In the genomic region with DNA sequence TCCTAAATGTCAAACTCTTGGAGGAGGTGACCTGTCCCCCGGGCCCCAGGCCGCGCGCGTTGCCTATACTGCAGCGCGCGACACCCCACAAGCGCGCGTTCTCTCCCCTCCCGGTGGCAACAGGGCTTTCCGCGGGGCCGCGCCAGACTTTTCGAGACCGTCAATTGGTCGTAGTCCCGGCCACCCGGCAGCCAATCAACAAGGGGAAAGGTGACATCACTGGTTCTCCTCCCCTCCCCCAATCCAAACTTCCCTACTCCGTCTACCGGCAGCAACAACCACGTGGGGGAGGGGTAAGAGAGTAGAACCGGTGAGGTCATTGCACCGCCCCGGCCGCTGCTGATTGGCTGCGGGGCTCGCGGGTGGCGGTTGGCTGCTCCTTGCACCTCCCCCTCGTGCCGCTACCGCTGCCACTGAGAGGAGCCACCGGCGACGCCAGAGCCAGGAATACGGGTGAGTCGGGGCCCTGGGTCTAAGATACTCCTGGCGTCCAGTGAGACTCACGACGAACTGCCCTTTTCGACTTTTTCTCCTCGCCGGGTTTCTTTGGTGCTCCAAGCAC, we compare ENCODE assay signal across 8 cellular contexts. TPM values are rescaled to one million over a fixed set of nuclear protein-coding genes. Genes with fewer than 3 reads are reported as not detected.
A peak's percentile ranks its signal among the peaks of the same experiment; 100 is the strongest.
DNase-seq lines count a peak whose midpoint lies in the region; ATAC-seq and TF ChIP-seq lines count a peak whose summit lies in the region.

No MANE protein-coding gene starts in this region.

- no peak overlapping the region for H2AK5ac ChIP-seq in mesendoderm (ENCODE audit: low read length)

- no peak overlapping the region for H3K23ac ChIP-seq in mesendoderm (ENCODE audit: low read length)

- peak; percentile 52 for ATAC-seq in GM21360 (IDR thresholded peaks at IDR 0.05; ENCODE audit: unreplicated experiment)

- H4K5ac ChIP-seq in mesendoderm (ENCODE audit: low read length) = no peak overlapping the region

- H3K56ac ChIP-seq in mesendoderm (ENCODE audit: low read length) = peak overlapping the region; percentile 94

- H3K36me3 ChIP-seq in endodermal cell (ENCODE audit: control insufficient read depth, insufficient read depth, low read length) (no peaks in the 10 kb centered on the region), mesendoderm (ENCODE audit: control insufficient read depth, insufficient read depth, low read length) (no peaks in the 10 kb centered on the region)

- H3K27ac ChIP-seq in endodermal cell (ENCODE audit: low read depth, low read length) = peak overlapping the region; percentile 98
- H3K27ac ChIP-seq in mesendoderm (ENCODE audit: low read depth, low read length) = peak overlapping the region; percentile 41

- no peak overlapping the region for H2BK120ac ChIP-seq in mesendoderm (ENCODE audit: low read depth, low read length)

- H3K4me1 ChIP-seq in endodermal cell (ENCODE audit: control insufficient read depth, insufficient read depth, low read length) (peaks cover 4% of the 10 kb centered on the region), mesendoderm (ENCODE audit: control insufficient read depth, low read depth, low read length) (peaks cover 2% of the 10 kb centered on the region)

- TF ChIP-seq CTCF in endodermal cell (conservative IDR thresholded peaks at IDR 0.05) = no peak

- H3K9ac ChIP-seq in endodermal cell (ENCODE audit: extremely low read depth, low read length, poor library complexity, severe bottlenecking) (peak overlapping the region; percentile 95), mesendoderm (ENCODE audit: low read length) (peak overlapping the region; percentile 77)

- peak overlapping the region; percentile 65 for H2BK5ac ChIP-seq in mesendoderm (ENCODE audit: low read length)

- no peak overlapping the region for H3K27ac Mint-ChIP-seq in endodermal cell

- peak overlapping the region; percentile 75 for H3K18ac ChIP-seq in mesendoderm (ENCODE audit: low read length)

- peak overlapping the region; percentile 53 for H3K4me2 ChIP-seq in mesendoderm (ENCODE audit: low read length)

- DNase-seq in COLO668 (lab: John Stamatoyannopoulos, UW; ENCODE audit: unreplicated experiment) (peak; percentile 98), HS-5 (ENCODE audit: low read depth) (peak; percentile 98), NK-92 (lab: John Stamatoyannopoulos, UW; ENCODE audit: unreplicated experiment) (peak; percentile 97), endodermal cell (peak; percentile 99), mesendoderm (peak; percentile 100)
- DNase-seq in activated CD8-positive, alpha-beta memory T cell treated with anti-CD3 and anti-CD28 coated beads for 4 hours (ENCODE audit: low read depth in 2 of 2) = peak; percentile 97 to 98
- DNase-seq in stimulated activated CD8-positive, alpha-beta memory T cell treated with anti-CD3 and anti-CD28 coated beads, Interleukin-12 subunit alpha, Interleukin-12 subunit beta, amount 100 ng/mL, for 4 hours (ENCODE audit: low read depth) = peak; percentile 97

- 0 to 1% methylated on average over 24 to 42 of the region's 46 CpGs for WGBS in endodermal cell (ENCODE audit: insufficient coverage in 1 of 2, insufficient read length in 1 of 2), 2 experiments
- no CpG with 5 or more reads among the region's 46 CpGs for WGBS in mesendoderm (ENCODE audit: extremely low coverage, insufficient coverage, low lambda C conversion rate)

- H3K27me3 Mint-ChIP-seq in endodermal cell (ENCODE audit: insufficient read depth) = peaks cover 3% of the 10 kb centered on the region

- no peak overlapping the region for H4K8ac ChIP-seq in mesendoderm (ENCODE audit: low read depth, low read length)

- peak overlapping the region; percentile 96 for H3K4ac ChIP-seq in mesendoderm (ENCODE audit: low read depth, low read length)

- H3K4me3 ChIP-seq in endodermal cell (ENCODE audit: low read length) = peak overlapping the region; percentile 88
- H3K4me3 ChIP-seq in mesendoderm (ENCODE audit: low read length) = peak overlapping the region; percentile 71

- H3K79me2 ChIP-seq in mesendoderm (ENCODE audit: control insufficient read depth, insufficient read depth, low read length) = no peaks in the 10 kb centered on the region

- H3K4me1 Mint-ChIP-seq in endodermal cell = peaks cover 25% of the 10 kb centered on the region

- H3K9me3 ChIP-seq in endodermal cell (ENCODE audit: control insufficient read depth, low read length) = no peaks in the 10 kb centered on the region

- H3K9me3 Mint-ChIP-seq in endodermal cell = no peaks in the 10 kb centered on the region

- H3K4me3 Mint-ChIP-seq in endodermal cell = no peak overlapping the region

- H3K27me3 ChIP-seq in endodermal cell (ENCODE audit: control insufficient read depth, insufficient read depth, low read length, poor library complexity, severe bottlenecking) (no peaks in the 10 kb centered on the region), mesendoderm (ENCODE audit: insufficient read depth, low read length, poor library complexity) (no peaks in the 10 kb centered on the region)

- no peak overlapping the region for H2BK15ac ChIP-seq in mesendoderm (replicated peaks; ENCODE audit: low read depth)

- H3K79me1 ChIP-seq in mesendoderm (ENCODE audit: low read length) = peaks cover 7% of the 10 kb centered on the region

- H3K36me3 Mint-ChIP-seq in endodermal cell (ENCODE audit: low read depth) = peaks cover 5% of the 10 kb centered on the region

RNA-seq across cellular contexts. Expression of a gene that starts 0.8 kb away (rescaled TPM):
- total RNA-seq in endodermal cell = 10 to 100 TPM; 48.6 to 57.6 TPM
- 55.5 TPM for polyA plus RNA-seq in endodermal cell (2013, experiment 1 of 2)
- polyA plus RNA-seq in endodermal cell (2013, experiment 2 of 2) = 51.2 TPM
- 21.7 TPM for polyA plus RNA-seq in mesendoderm (2013, experiment 1 of 2)
- 22.2 TPM for polyA plus RNA-seq in mesendoderm (2013, experiment 2 of 2)

RNA-seq across cellular contexts. Expression of a gene that starts 13.3 kb away (rescaled TPM):
- total RNA-seq in endodermal cell = 100 to 1,000 TPM; 106 to 138 TPM
- 70.5 TPM for polyA plus RNA-seq in endodermal cell (2013, experiment 1 of 2)
- 59.5 TPM for polyA plus RNA-seq in endodermal cell (2013, experiment 2 of 2)
- 42.7 TPM for polyA plus RNA-seq in mesendoderm (2013, experiment 1 of 2)
- polyA plus RNA-seq in mesendoderm (2013, experiment 2 of 2) = 42.7 TPM

RNA-seq across cellular contexts. Expression of a gene that starts 25.8 kb away (rescaled TPM):
- total RNA-seq in endodermal cell = 10 to 100 TPM; 52.6 to 55.1 TPM
- polyA plus RNA-seq in endodermal cell (2013, experiment 1 of 2) = 59.5 TPM
- polyA plus RNA-seq in endodermal cell (2013, experiment 2 of 2) = 52.7 TPM
- 71.8 TPM for polyA plus RNA-seq in mesendoderm (2013, experiment 1 of 2)
- 66.5 TPM for polyA plus RNA-seq in mesendoderm (2013, experiment 2 of 2)

RNA-seq across cellular contexts. Expression of a gene that starts 33.7 kb away (rescaled TPM):
- 1 to 10 TPM; 1.4 to 2.7 TPM for total RNA-seq in endodermal cell
- 1.9 TPM for polyA plus RNA-seq in endodermal cell (2013, experiment 1 of 2)
- 2.4 TPM for polyA plus RNA-seq in endodermal cell (2013, experiment 2 of 2)
- polyA plus RNA-seq in mesendoderm (2013, experiment 1 of 2) = 4.3 TPM
- 4.4 TPM for polyA plus RNA-seq in mesendoderm (2013, experiment 2 of 2)

RNA-seq across cellular contexts. Expression of a gene that starts 34.2 kb away (rescaled TPM):
- 10 to 100 TPM; 63.0 to 70.2 TPM for total RNA-seq in endodermal cell
- 105 TPM for polyA plus RNA-seq in endodermal cell (2013, experiment 1 of 2)
- 98.0 TPM for polyA plus RNA-seq in endodermal cell (2013, experiment 2 of 2)
- polyA plus RNA-seq in mesendoderm (2013, experiment 1 of 2) = 81.4 TPM
- 78.9 TPM for polyA plus RNA-seq in mesendoderm (2013, experiment 2 of 2)

Comparison
In these comparisons a context has a peak if more than half of its experiments do, and no peak if none do; other contexts are left out.
1. Peak in every context shown above with its lines: DNase-seq, ATAC-seq, H3K4me3 ChIP-seq and H3K27ac ChIP-seq.